Comparison of ENCODE assay signal across 24 cellular contexts in the genomic region with DNA sequence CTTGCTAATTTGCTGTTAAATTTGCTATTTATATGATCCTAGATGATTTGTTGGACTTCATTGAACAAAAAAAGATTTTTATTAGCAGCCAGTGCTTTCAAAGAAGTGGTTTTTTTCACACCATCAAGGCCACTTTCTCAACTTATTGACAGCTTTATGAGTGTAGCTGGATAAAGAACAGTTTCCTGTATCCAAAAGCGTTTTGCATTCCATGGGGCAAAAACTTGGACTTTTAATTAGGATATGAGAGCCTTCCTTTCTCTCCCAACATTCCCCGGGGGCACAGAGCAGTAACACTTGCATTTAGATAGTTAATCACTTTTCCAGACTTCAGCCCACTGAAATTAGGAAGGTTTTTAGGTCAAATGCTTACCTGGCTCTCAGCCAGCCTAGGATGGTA.
DNase-seq lines count a peak whose midpoint lies in the region; ATAC-seq, FAIRE-seq and TF ChIP-seq lines count a peak whose summit lies in the region.
"Had no signal": no experiment of that assay in that cellular context is flagged by ENCODE, and none has a peak within 500 bp of the region (broad histone marks: within the 10 kb centered on the region; RNA-seq: fewer than 3 reads in every experiment).

No MANE protein-coding gene starts in this region.

- ATAC-seq in GM19035 (IDR thresholded peaks at IDR 0.05; ENCODE audit: unreplicated experiment) (no peak), GM21381 (IDR thresholded peaks at IDR 0.05; ENCODE audit: unreplicated experiment) (no peak)
- ATAC-seq: GM12878, GM23338, HCT116 had no signal

- DNase-seq in NCI-H1105 treated with DMSO at 0.1 percent for 48 hours (lab: John Stamatoyannopoulos, UW) (peak; percentile 34), NCI-H1105 (lab: John Stamatoyannopoulos, UW) (no peak), islet precursor cell (peak; percentile 81), nephron progenitor cell (peak; percentile 29), GM12891 (ENCODE audit: insufficient read length, low spot score) (no peak), NCI-H1092 treated with DMSO at 0.1 percent for 48 hours (lab: John Stamatoyannopoulos, UW) (no peak)
- DNase-seq: AML-193; BE2C; CD4-positive, alpha-beta T cell; CD8-positive, alpha-beta memory T cell; DMS 273 treated with DMSO at 0.1 percent for 48 hours; DMS79; EL; GDM1; H9 had no signal

- H3K4me3 Mint-ChIP-seq in nephron progenitor cell = no peak overlapping the region
- H3K4me3 Mint-ChIP-seq: CD14-positive monocyte; CD4-positive, alpha-beta T cell; CD8-positive, alpha-beta memory T cell; GM23338; H9 had no signal

- peaks cover 10% of the 10 kb centered on the region for H3K36me3 Mint-ChIP-seq in nephron progenitor cell (ENCODE audit: low read depth)
- H3K36me3 Mint-ChIP-seq: CD14-positive monocyte; CD8-positive, alpha-beta memory T cell had no signal

- H3K27ac Mint-ChIP-seq in nephron progenitor cell = no peak overlapping the region
- H3K27ac Mint-ChIP-seq: CD14-positive monocyte; CD4-positive, alpha-beta T cell; CD8-positive, alpha-beta memory T cell; GM23338; H9 had no signal

- H3K9me3 Mint-ChIP-seq in nephron progenitor cell = peaks cover 29% of the 10 kb centered on the region

- peaks cover 26% of the 10 kb centered on the region for H3K4me1 Mint-ChIP-seq in nephron progenitor cell
- H3K4me1 Mint-ChIP-seq: CD14-positive monocyte; CD8-positive, alpha-beta memory T cell; GM23338; H9 had no signal

- no peak for TF ChIP-seq POLR2A in GM12891 (IDR thresholded peaks at IDR 0.05; ENCODE audit: low read depth, low read length)

- no peak for TF ChIP-seq CTCF in nephron progenitor cell (IDR thresholded peaks at IDR 0.05)

- peaks cover 2% of the 10 kb centered on the region for H3K27me3 Mint-ChIP-seq in nephron progenitor cell (ENCODE audit: low read depth, poor library complexity)
- H3K27me3 Mint-ChIP-seq: CD4-positive, alpha-beta T cell; CD8-positive, alpha-beta memory T cell had no signal

- FAIRE-seq in GM12891 (lab: Jason Lieb, UNC) = no peak
- FAIRE-seq: A204.1, D721Med, GM12878, GM18507 had no signal

TF ChIP-seq in GM12891, 5 proteins besides CTCF, POLR2A, EP300 and RAD21:
- TF ChIP-seq POLR2AphosphoS5 (IDR thresholded peaks at IDR 0.05; ENCODE audit: low read depth, low read length) (no peak), SPI1 (IDR thresholded peaks at IDR 0.05; ENCODE audit: low read depth, low read length) (no peak), TAF1 (IDR thresholded peaks at IDR 0.05; ENCODE audit: low read depth, low read length) (no peak)
TF ChIP-seq in GM12891: peak in this region for 0.

Comparison
In these comparisons a context has a peak if more than half of its experiments do, and no peak if none do; other contexts are left out.
1. DNase-seq: peak in NCI-H1105 treated with DMSO at 0.1 percent for 48 hours (single experiment), islet precursor cell (single experiment) and nephron progenitor cell (single experiment); none in NCI-H1105 (single experiment), GM12891 (single experiment) and NCI-H1092 treated with DMSO at 0.1 percent for 48 hours (single experiment).